ENCODE assay signal across 16 cellular contexts in genomic region chr10:125121003-125121402, GRCh38. TPM values are rescaled to one million over a fixed set of nuclear protein-coding genes. Genes with fewer than 3 reads are reported as not detected.
DNase-seq lines count a peak whose midpoint lies in the region; ATAC-seq and TF ChIP-seq lines count a peak whose summit lies in the region.
"Had no signal": no experiment of that assay in that cellular context is flagged by ENCODE, and none has a peak within 500 bp of the region (broad histone marks: within the 10 kb centered on the region; RNA-seq: fewer than 3 reads in every experiment).

No MANE protein-coding gene starts in this region.

- peak overlapping the region in 3 of 4 donors; percentile 15 to 61 (median 18) for H3K27ac ChIP-seq in upper lobe of left lung

- no peak for TF ChIP-seq POLR2A in upper lobe of left lung (IDR thresholded peaks at IDR 0.05)

- H3K4me1 ChIP-seq in mucosa of descending colon (ENCODE audit: low read depth) (peaks cover 39% of the 10 kb centered on the region), upper lobe of left lung (peaks cover 65 to 88% (median 82%) of the 10 kb centered on the region in 4 donors)

- peaks cover 4% of the 10 kb centered on the region for H3K36me3 Mint-ChIP-seq in chondrocyte (ENCODE audit: low read depth)
- no peaks in the 10 kb centered on the region for H3K36me3 Mint-ChIP-seq in activated CD8-positive, alpha-beta T cell treated with anti-CD3 and anti-CD28 coated beads, Interleukin-2, amount 10 ng/mL, durations not matched to agents 7 days and 5 days (ENCODE audit: low read depth)
- H3K36me3 Mint-ChIP-seq: CD8-positive, alpha-beta memory T cell had no signal

- H3K4me3 Mint-ChIP-seq in chondrocyte (ENCODE audit: unreplicated experiment) = no peak overlapping the region
- no peak overlapping the region for H3K4me3 Mint-ChIP-seq in activated CD8-positive, alpha-beta T cell treated with anti-CD3 and anti-CD28 coated beads, Interleukin-2, amount 10 ng/mL, durations not matched to agents 7 days and 5 days
- H3K4me3 Mint-ChIP-seq: CD8-positive, alpha-beta memory T cell; T-helper 2 cell treated with Interferon-gamma antibody and Interleukin-4, amounts not matched to agents 5 μg/mL and 100 μg/mL, for 36 hours had no signal

- POLR2A ChIA-PET in activated CD8-positive, alpha-beta T cell treated with anti-CD3 and anti-CD28 coated beads, Interleukin-2, amount 10 ng/mL, durations not matched to agents 7 days and 5 days (lab: Charles Lee) = no interaction called here

- peak; percentile 32 for ATAC-seq in mucosa of descending colon
- no peak for ATAC-seq in upper lobe of left lung (ENCODE audit: low FRiP score in 2 of 2)
- no peak for ATAC-seq in GM19023 (IDR thresholded peaks at IDR 0.05; ENCODE audit: unreplicated experiment)
- ATAC-seq in activated CD8-positive, alpha-beta T cell treated with anti-CD3 and anti-CD28 coated beads, Interleukin-2, amount 10 ng/mL, durations not matched to agents 7 days and 5 days = no peak

- H3K9me3 Mint-ChIP-seq in chondrocyte (ENCODE audit: low read depth) = no peaks in the 10 kb centered on the region
- no peaks in the 10 kb centered on the region for H3K9me3 Mint-ChIP-seq in activated CD8-positive, alpha-beta T cell treated with anti-CD3 and anti-CD28 coated beads, Interleukin-2, amount 10 ng/mL, durations not matched to agents 7 days and 5 days (ENCODE audit: insufficient read depth)
- H3K9me3 Mint-ChIP-seq: CD8-positive, alpha-beta memory T cell; T-helper 2 cell treated with Interferon-gamma antibody and Interleukin-4, amounts not matched to agents 5 μg/mL and 100 μg/mL, for 36 hours had no signal

- no peaks in the 10 kb centered on the region for H3K27me3 Mint-ChIP-seq in chondrocyte (ENCODE audit: low read depth)
- H3K27me3 Mint-ChIP-seq in activated CD8-positive, alpha-beta T cell treated with anti-CD3 and anti-CD28 coated beads, Interleukin-2, amount 10 ng/mL, durations not matched to agents 7 days and 5 days (ENCODE audit: low read depth) = no peaks in the 10 kb centered on the region

- 91 to 95% methylated on average over 8 of the region's 8 CpGs for WGBS in upper lobe of left lung, 2 donors

- TF ChIP-seq CTCF in chondrocyte (IDR thresholded peaks at IDR 0.05) (no peak), mucosa of descending colon (IDR thresholded peaks at IDR 0.05) (no peak), upper lobe of left lung (IDR thresholded peaks at IDR 0.05) (no peak)

- H3K9me3 ChIP-seq in mucosa of descending colon (no peaks in the 10 kb centered on the region), upper lobe of left lung (no peaks in the 10 kb centered on the region)

- H3K4me3 ChIP-seq in mucosa of descending colon (no peak overlapping the region), upper lobe of left lung (no peak overlapping the region)

- TF ChIP-seq EP300 in upper lobe of left lung (IDR thresholded peaks at IDR 0.05) = no peak

- H3K27ac Mint-ChIP-seq in chondrocyte (ENCODE audit: unreplicated experiment) = no peak overlapping the region
- no peak overlapping the region for H3K27ac Mint-ChIP-seq in activated CD8-positive, alpha-beta T cell treated with anti-CD3 and anti-CD28 coated beads, Interleukin-2, amount 10 ng/mL, durations not matched to agents 7 days and 5 days
- H3K27ac Mint-ChIP-seq: CD8-positive, alpha-beta memory T cell; T-helper 2 cell treated with Interferon-gamma antibody and Interleukin-4, amounts not matched to agents 5 μg/mL and 100 μg/mL, for 36 hours had no signal

- H3K36me3 ChIP-seq in mucosa of descending colon (ENCODE audit: low read depth) (no peaks in the 10 kb centered on the region), upper lobe of left lung (no peaks in the 10 kb centered on the region)

- DNase-seq in activated effector memory CD4-positive, alpha-beta T cell treated with anti-CD3 and anti-CD28 coated beads, Interleukin-2, amount 50 U/mL, for 16 hours = peak; percentile 43
- DNase-seq in activated effector memory CD4-positive, alpha-beta T cell treated with Interleukin-2 at 50 U/mL for 16 hours = no peak
- DNase-seq in chondrocyte (ENCODE audit: low spot score) (peak; percentile 59), mucosa of descending colon (no peak), upper lobe of left lung (no peak), nucleus accumbens (lab: John Stamatoyannopoulos, UW) (no peak)
- no peak for DNase-seq in activated CD8-positive, alpha-beta T cell treated with anti-CD3 and anti-CD28 coated beads, Interleukin-2, amount 10 ng/mL, durations not matched to agents 7 days and 5 days
- DNase-seq: CD8-positive, alpha-beta memory T cell; EL; GOT3; mesendoderm; NCI-H1436; NCI-H2227 treated with DMSO at 0.1 percent for 48 hours; occipital lobe had no signal

- CTCF ChIA-PET in activated CD8-positive, alpha-beta T cell treated with anti-CD3 and anti-CD28 coated beads, Interleukin-2, amount 10 ng/mL, durations not matched to agents 7 days and 5 days (lab: Charles Lee) = interaction anchor here (0.8 kb wide), 1 partner anchor 73 kb away, joined by 3 read pairs; no protein-coding TSS in a partner anchor

- H3K27me3 ChIP-seq in upper lobe of left lung = no peaks in the 10 kb centered on the region

- peaks cover 86% of the 10 kb centered on the region for H3K4me1 Mint-ChIP-seq in chondrocyte (ENCODE audit: low read depth)
- no peaks in the 10 kb centered on the region for H3K4me1 Mint-ChIP-seq in activated CD8-positive, alpha-beta T cell treated with anti-CD3 and anti-CD28 coated beads, Interleukin-2, amount 10 ng/mL, durations not matched to agents 7 days and 5 days (ENCODE audit: low read depth)
- H3K4me1 Mint-ChIP-seq: CD8-positive, alpha-beta memory T cell had no signal

- intact Hi-C loops in mucosa of descending colon (cut with DNase I, micrococcal nuclease) = no loop called here

RNA-seq across cellular contexts. Expression of gene CTBP2, which starts 39.4 kb away (rescaled TPM):
- total RNA-seq in chondrocyte = 62.6 to 90.6 TPM (median 86.4 TPM) in 3 replicates
- 100 to 1,000 TPM; 109 to 137 (median 121) TPM for total RNA-seq in mucosa of descending colon
- total RNA-seq in upper lobe of left lung = 10 to 100 TPM; 47.1 to 82.5 (median 59.7) TPM
- total RNA-seq in activated CD8-positive, alpha-beta T cell treated with anti-CD3 and anti-CD28 coated beads, Interleukin-2, amount 10 ng/mL, durations not matched to agents 7 days and 5 days = under 1 TPM; 0.29 to 0.40 TPM

Comparison
In these comparisons a context has a peak if more than half of its experiments do, and no peak if none do; other contexts are left out.
1. DNase-seq: peak in activated effector memory CD4-positive, alpha-beta T cell treated with anti-CD3 and anti-CD28 coated beads, Interleukin-2, amount 50 U/mL, for 16 hours (single experiment) and chondrocyte (single experiment); none in activated effector memory CD4-positive, alpha-beta T cell treated with Interleukin-2 at 50 U/mL for 16 hours (single experiment), mucosa of descending colon (0 of 3), upper lobe of left lung (0 of 2), activated CD8-positive, alpha-beta T cell treated with anti-CD3 and anti-CD28 coated beads, Interleukin-2, amount 10 ng/mL, durations not matched to agents 7 days and 5 days (single experiment) and nucleus accumbens (0 of 56).
2. RNA of gene CTBP2, which starts 39.4 kb away (total RNA-seq): 109 to 137 TPM in mucosa of descending colon, 62.6 to 90.6 TPM in chondrocyte and 47.1 to 82.5 TPM in upper lobe of left lung; 0.29 to 0.40 TPM in activated CD8-positive, alpha-beta T cell treated with anti-CD3 and anti-CD28 coated beads, Interleukin-2, amount 10 ng/mL, durations not matched to agents 7 days and 5 days; every median in the first group is over 10 times any median in the second.